In genomic region chr20:50374541-50375078, GRCh38 we compare ENCODE assay signal across 22 cellular contexts.
DNase-seq lines count a peak whose midpoint lies in the region; ATAC-seq, FAIRE-seq and TF ChIP-seq lines count a peak whose summit lies in the region.
"Had no signal": no experiment of that assay in that cellular context is flagged by ENCODE, and none has a peak within 500 bp of the region (broad histone marks: within the 10 kb centered on the region; RNA-seq: fewer than 3 reads in every experiment).

No MANE protein-coding gene starts in this region.

- H3K36me3 ChIP-seq in HEK293 (ENCODE audit: control insufficient read depth in 2 of 2, insufficient read depth in 1 of 2, low read length in 2 of 2): no peaks in the 10 kb centered on the region
- no peaks in the 10 kb centered on the region for H3K36me3 ChIP-seq in Peyer's patch
- no peaks in the 10 kb centered on the region for H3K36me3 ChIP-seq in psoas muscle (ENCODE audit: insufficient read depth in 1 of 2, low read depth in 1 of 2)
- H3K36me3 ChIP-seq: BE2C, HAP-1 had no signal

- H3K4me1 Mint-ChIP-seq in immature natural killer cell: peaks cover 12 to 18% of the 10 kb centered on the region in 2 donors
- H3K4me1 Mint-ChIP-seq: CD4-positive, CD25-positive, alpha-beta regulatory T cell had no signal

- no peaks in the 10 kb centered on the region for H3K27me3 ChIP-seq in Peyer's patch
- no peaks in the 10 kb centered on the region for H3K27me3 ChIP-seq in psoas muscle (ENCODE audit: insufficient read depth in 3 of 3, low read length in 2 of 3)

- H3K9me3 ChIP-seq in A549 (no peaks in the 10 kb centered on the region), HEK293 (ENCODE audit: control insufficient read depth, insufficient read depth, low read depth, low read length) (no peaks in the 10 kb centered on the region), Peyer's patch (no peaks in the 10 kb centered on the region), psoas muscle (no peaks in the 10 kb centered on the region)
- H3K9me3 ChIP-seq: BE2C, HAP-1 had no signal

- H3K27ac ChIP-seq in A549 (peak overlapping the region; percentile 78 to 87), HEK293 (ENCODE audit: extremely low read depth, low read depth, low read length) (no peak overlapping the region), Peyer's patch (peak overlapping the region in 3 of 4 donors; percentile 11 to 73 (median 69)), psoas muscle (no peak overlapping the region)
- H3K27ac ChIP-seq: GM23248, HL-60, KMS-11 had no signal

- H3K4me3 Mint-ChIP-seq in immature natural killer cell: no peak overlapping the region
- H3K4me3 Mint-ChIP-seq: CD4-positive, CD25-positive, alpha-beta regulatory T cell; CD8-positive, alpha-beta memory T cell had no signal

- ATAC-seq in A549: no peak
- ATAC-seq in psoas muscle: no peak

- H3K4me3 ChIP-seq in A549 (no peak overlapping the region), HEK293 (ENCODE audit: low read depth, low read length) (no peak overlapping the region), Peyer's patch (no peak overlapping the region), psoas muscle (no peak overlapping the region)
- H3K4me3 ChIP-seq: GM23248, HAP-1 had no signal

- CTCF ChIA-PET in A549 (lab: Yijun Ruan, JAX): interaction anchor here (0.8 to 2.5 kb wide), 5 partner anchors 8 to 189 kb away, joined by 3 to 10 read pairs (median 3); partner anchors contain the start of gene CEBPB
- CTCF ChIA-PET in HEK293 (lab: Yijun Ruan, JAX): no interaction called here

- H3K4me2 ChIP-seq in A549: peak overlapping the region; percentile 55; the same call in 2 of the 3 replicates
- H3K4me2 ChIP-seq: KMS-11 had no signal

- H3K9me3 Mint-ChIP-seq in immature natural killer cell: no peaks in the 10 kb centered on the region
- H3K9me3 Mint-ChIP-seq: CD8-positive, alpha-beta memory T cell had no signal

- H3K27me3 Mint-ChIP-seq in immature natural killer cell (ENCODE audit: low read depth in 3 of 3): peaks cover 9 to 19% (median 13%) of the 10 kb centered on the region in 3 donors

- no peak for TF ChIP-seq EP300 in A549 (IDR thresholded peaks at IDR 0.05)

- POLR2A ChIA-PET in A549 (lab: Yijun Ruan, JAX): no interaction called here
- POLR2A ChIA-PET in HEK293 (lab: Yijun Ruan, JAX): no interaction called here

- TF ChIP-seq RAD21 in A549 (conservative IDR thresholded peaks at IDR 0.05 in 1 of 2, IDR thresholded peaks at IDR 0.05 in 1 of 2): no peak

- TF ChIP-seq CTCF in A549 (IDR thresholded peaks at IDR 0.05) (no peak), HEK293 (tag by site-specific recombination; IDR thresholded peaks at IDR 0.05) (no peak), Peyer's patch (IDR thresholded peaks at IDR 0.05) (no peak), psoas muscle (IDR thresholded peaks at IDR 0.05) (no peak)

- FAIRE-seq in A549 (lab: Jason Lieb, UNC): no peak
- FAIRE-seq: D721Med, GM12892, GM18507, GM19239 had no signal

- intact Hi-C loops in psoas muscle (cut with DNase I): loop anchor here (5.0 kb wide), 3 partner anchors 67 to 97 kb away; no protein-coding TSS in a partner anchor

- H3K4me1 ChIP-seq in A549 (peaks cover 70% of the 10 kb centered on the region), HEK293 (ENCODE audit: control insufficient read depth, insufficient read depth, low read length) (peaks cover 4% of the 10 kb centered on the region; the same call in 1 of the 2 replicates), Peyer's patch (peaks cover 0 to 30% (median 4%) of the 10 kb centered on the region in 4 donors), psoas muscle (peaks cover 29% of the 10 kb centered on the region)
- H3K4me1 ChIP-seq: HAP-1 had no signal

- H3K27ac Mint-ChIP-seq in immature natural killer cell: peak overlapping the region in 4 of 6 donors; percentile 37 to 72 (median 54)
- H3K27ac Mint-ChIP-seq: CD4-positive, CD25-positive, alpha-beta regulatory T cell had no signal

- WGBS in A549 (ENCODE audit: missing lambda C conversion rate): 76% methylated on average over 4 of the region's 4 CpGs
- 86 to 94% (median 91%) methylated on average over 4 of the region's 4 CpGs for WGBS in psoas muscle, 3 donors

- H3K36me3 Mint-ChIP-seq in immature natural killer cell: no peaks in the 10 kb centered on the region
- H3K36me3 Mint-ChIP-seq: CD4-positive, CD25-positive, alpha-beta regulatory T cell; CD8-positive, alpha-beta memory T cell had no signal

- no peak for DNase-seq in A549 (ENCODE audit: low read depth in 1 of 2, low spot score in 1 of 2)
- DNase-seq in Peyer's patch: no peak
- DNase-seq in immature natural killer cell: no peak
- DNase-seq in psoas muscle: no peak
- no peak for DNase-seq in NCI-H2029 (lab: John Stamatoyannopoulos, UW)
- DNase-seq in DMS114 treated with DMSO at 0.1 percent for 48 hours (lab: John Stamatoyannopoulos, UW; ENCODE audit: unreplicated experiment): no peak
- DNase-seq: ACHN; BE2C; C1 segment of cervical spinal cord; CD4-positive, CD25-positive, alpha-beta regulatory T cell; DMS79; GDM1 had no signal

- TF ChIP-seq POLR2A in A549 (IDR thresholded peaks at IDR 0.05; ENCODE audit: low read length) (no peak), Peyer's patch (IDR thresholded peaks at IDR 0.05) (no peak)

TF ChIP-seq in A549, 52 proteins besides CTCF, POLR2A, EP300 and RAD21 (continues in another document):
- TF ChIP-seq BCL3 (IDR thresholded peaks at IDR 0.05) (no peak), ZFP36 (IDR thresholded peaks at IDR 0.05; ENCODE audit: borderline replicate concordance, partially characterized antibody) (peak; percentile 29)

TF ChIP-seq in HEK293, 187 proteins besides CTCF, POLR2A, EP300 and RAD21:
- TF ChIP-seq SETDB1 (IDR thresholded peaks at IDR 0.05; ENCODE audit: insufficient read length, low read length): no peak
- TF ChIP-seq ZIC2 (tag by site-specific recombination; IDR thresholded peaks at IDR 0.05): 0 out of 2 replicates have a peak, but pooled peaks have one; percentile 12

Comparison
In these comparisons a context has a peak if more than half of its experiments do, and no peak if none do; other contexts are left out.
1. H3K27ac ChIP-seq: peak in A549 (2 of 2) and Peyer's patch (3 of 4); none in HEK293 (single experiment) and psoas muscle (single experiment).
2. Of the 5 proteins assayed by ChIP-seq in both HEK293 and A549: peak only in HEK293: none; only in A549: REST; in both: none; in neither: 4.